ENCODE assay signal across 10 cellular contexts in the genomic region with DNA sequence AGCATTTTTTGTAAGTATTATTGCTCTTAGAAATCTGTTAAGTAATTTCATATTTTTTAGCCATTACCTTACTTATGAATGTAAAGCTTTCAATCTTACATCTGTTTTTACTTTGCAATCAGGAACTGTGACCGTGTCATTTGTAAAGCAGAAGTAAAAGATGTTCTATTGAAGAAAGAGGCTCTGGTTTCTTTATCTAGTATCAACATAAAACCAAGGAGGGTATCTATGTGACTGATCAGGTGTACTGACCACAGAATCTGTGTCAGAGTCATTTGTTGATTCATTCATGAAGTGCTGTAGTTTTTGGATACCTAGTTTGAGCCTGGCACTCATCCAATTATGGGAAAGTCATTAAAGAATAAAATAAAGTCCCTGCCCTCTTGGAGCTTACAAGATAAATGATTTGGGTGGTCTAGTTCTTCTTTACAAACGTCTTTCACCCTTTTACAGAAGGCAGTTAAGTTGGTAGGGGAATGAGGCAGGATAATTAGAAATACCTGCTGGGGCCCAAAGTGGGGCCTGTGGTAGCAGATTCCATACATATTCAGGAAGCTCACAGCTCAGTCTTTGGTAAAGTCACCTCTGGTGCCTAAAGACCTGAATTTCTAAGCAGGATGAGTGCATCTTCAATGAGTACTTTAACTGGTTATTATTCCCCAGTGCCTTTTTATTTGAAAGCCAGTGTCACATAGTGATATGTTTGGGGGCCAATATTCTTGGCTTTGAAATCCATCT.
DNase-seq lines count a peak whose midpoint lies in the region; ATAC-seq and FAIRE-seq lines count a peak whose summit lies in the region.
"Had no signal": no experiment of that assay in that cellular context is flagged by ENCODE, and none has a peak within 500 bp of the region (broad histone marks: within the 10 kb centered on the region; RNA-seq: fewer than 3 reads in every experiment).

No MANE protein-coding gene starts in this region.

- H3K79me1 ChIP-seq in mesenchymal stem cell (replicated peaks; ENCODE audit: low read length, poor library complexity, severe bottlenecking): no peaks in the 10 kb centered on the region

- H3K36me3 ChIP-seq in mesenchymal stem cell (ENCODE audit: control insufficient read depth in 1 of 2, insufficient read depth in 2 of 2, low read depth in 1 of 2, low read length in 2 of 2): no peaks in the 10 kb centered on the region

- no peak overlapping the region for H2AFZ ChIP-seq in mesenchymal stem cell (ENCODE audit: low read depth, low read length)

- H2BK120ac ChIP-seq in mesenchymal stem cell (ENCODE audit: low read depth, low read length): peak overlapping the region; percentile 34

- ATAC-seq in GM19035 (IDR thresholded peaks at IDR 0.05; ENCODE audit: unreplicated experiment) (peak; percentile 66), GM21825 (IDR thresholded peaks at IDR 0.05; ENCODE audit: unreplicated experiment) (peak; percentile 80), HG03159 (IDR thresholded peaks at IDR 0.05; ENCODE audit: unreplicated experiment) (peak; percentile 98), esophagus mucosa (no peak), left lobe of liver (no peak)
- ATAC-seq: HCT116 had no signal

- no peaks in the 10 kb centered on the region for H3K9me3 ChIP-seq in mesenchymal stem cell (ENCODE audit: control insufficient read depth, low read length)

- H3K4me1 ChIP-seq in mesenchymal stem cell (ENCODE audit: control insufficient read depth, insufficient read depth, low read depth, low read length): no peaks in the 10 kb centered on the region

- H3K23ac ChIP-seq in mesenchymal stem cell (ENCODE audit: low read length in 2 of 2): no peak overlapping the region

- no peak overlapping the region for H3K9ac ChIP-seq in mesenchymal stem cell (ENCODE audit: low read length)

- no peak overlapping the region for H4K91ac ChIP-seq in mesenchymal stem cell (ENCODE audit: low read length)

- H2AK5ac ChIP-seq in mesenchymal stem cell (ENCODE audit: low read length, severe bottlenecking): no peak overlapping the region

- no peak for DNase-seq in mesenchymal stem cell
- DNase-seq in GM19239 (ENCODE audit: insufficient read length, low spot score): no peak
- DNase-seq in NCI-H1048 (lab: John Stamatoyannopoulos, UW): no peak
- DNase-seq in left lobe of liver (ENCODE audit: low spot score): no peak
- DNase-seq: stimulated activated CD4-positive, alpha-beta T cell treated with anti-CD3 and anti-CD28 coated beads, Interleukin-2, amount 100 ng/mL, for 24 hours had no signal

- no peak overlapping the region for H3K14ac ChIP-seq in mesenchymal stem cell (ENCODE audit: low read length in 2 of 2)

- no peak overlapping the region for H3K4me3 ChIP-seq in mesenchymal stem cell (ENCODE audit: insufficient read depth in 1 of 2, low read depth in 1 of 2, low read length in 2 of 2)

- H3K4me2 ChIP-seq in mesenchymal stem cell (ENCODE audit: low read length, poor library complexity, severe bottlenecking): no peak overlapping the region

- H3K18ac ChIP-seq in mesenchymal stem cell (ENCODE audit: low read depth in 1 of 2, low read length in 2 of 2): no peak overlapping the region

- FAIRE-seq in GM19239 (lab: Jason Lieb, UNC): no peak

- H3K27me3 ChIP-seq in mesenchymal stem cell (ENCODE audit: control insufficient read depth in 1 of 2, insufficient read depth in 1 of 2, low read length in 2 of 2): no peaks in the 10 kb centered on the region

- WGBS in mesenchymal stem cell: 92% methylated on average over 2 of the region's 2 CpGs

- no peak overlapping the region for H3K27ac ChIP-seq in mesenchymal stem cell (ENCODE audit: low read length, poor library complexity, severe bottlenecking)

- no peak overlapping the region for H2BK12ac ChIP-seq in mesenchymal stem cell (ENCODE audit: low read length in 2 of 2)

- H2BK5ac ChIP-seq in mesenchymal stem cell (ENCODE audit: low read depth, low read length, poor library complexity, severe bottlenecking): no peak overlapping the region

- no peak overlapping the region for H4K8ac ChIP-seq in mesenchymal stem cell (ENCODE audit: low read length)

- no peak overlapping the region for H3K4ac ChIP-seq in mesenchymal stem cell (ENCODE audit: low read depth in 1 of 2, low read length in 2 of 2)

- H2BK15ac ChIP-seq in mesenchymal stem cell (ENCODE audit: low read depth, poor library complexity, severe bottlenecking): no peak overlapping the region

Comparison
In these comparisons a context has a peak if more than half of its experiments do, and no peak if none do; other contexts are left out.
1. ATAC-seq: peak in GM19035 (single experiment), GM21825 (single experiment) and HG03159 (single experiment); none in esophagus mucosa (single experiment) and left lobe of liver (single experiment).